In genomic region chr10:70785190-70785589, GRCh38 we compare ENCODE assay signal across 27 cellular contexts. TPM values are rescaled to one million over a fixed set of nuclear protein-coding genes. Genes with fewer than 3 reads are reported as not detected.
A peak's percentile ranks its signal among the peaks of the same experiment; 100 is the strongest.
DNase-seq lines count a peak whose midpoint lies in the region; ATAC-seq and TF ChIP-seq lines count a peak whose summit lies in the region.
"Had no signal": no experiment of that assay in that cellular context is flagged by ENCODE, and none has a peak within 500 bp of the region (broad histone marks: within the 10 kb centered on the region; RNA-seq: fewer than 3 reads in every experiment).

TSS of gene TBATA (minus strand) at chr10:70785377. CDS start at chr10:70783379, 1,998 bp downstream.

- DNase-seq in Daoy (ENCODE audit: low read depth): peak; percentile 15
- no peak for DNase-seq in effector memory CD8-positive, alpha-beta T cell
- no peak for DNase-seq in osteoblast (ENCODE audit: insufficient read length, low spot score, missing footprints)
- no peak for DNase-seq in DMS79 (lab: John Stamatoyannopoulos, UW)
- no peak for DNase-seq in CD14-positive monocyte (ENCODE audit: low spot score)
- no peak for DNase-seq in PC-3
- DNase-seq: activated T-cell treated with anti-CD3 and anti-CD28 coated beads for 4 hours; CD8-positive, alpha-beta memory T cell; DMS79 treated with DMSO at 0.1 percent for 48 hours; H9; hypothalamus; Kasumi-1; NCI-H1417; NCI-H526 treated with DMSO at 0.1 percent for 48 hours; OCI-M1; SHP77; stimulated activated CD4-positive, alpha-beta T cell treated with anti-CD3 and anti-CD28 coated beads, Interleukin-1b, Interleukin-23, amount 100 ng/mL, for 48 hours; stimulated activated naive CD4-positive, alpha-beta T cell; tibial artery had no signal

- no TSS peak for BruUV-seq in PC-3 (replicated peaks; lab: Mats Ljungman, UMichigan)

- H3K27me3 Mint-ChIP-seq in effector memory CD8-positive, alpha-beta T cell: peaks cover 0 to 9% of the 10 kb centered on the region in 2 donors
- peaks cover 2 to 5% (median 3%) of the 10 kb centered on the region in 3 donors for H3K27me3 Mint-ChIP-seq in CD14-positive monocyte (ENCODE audit: low read depth in 3 of 3)
- H3K27me3 Mint-ChIP-seq: central memory CD8-positive, alpha-beta T cell had no signal

- POLR2A ChIA-PET in PC-3 (lab: Charles Lee; ENCODE audit: unreplicated experiment): no interaction called here

- peaks cover 51% of the 10 kb centered on the region for H3K4me1 ChIP-seq in Loucy (ENCODE audit: insufficient read depth, low read length, poor library complexity, severe bottlenecking)
- H3K4me1 ChIP-seq in osteoblast (ENCODE audit: insufficient read depth, low read length): peaks cover 6% of the 10 kb centered on the region
- no peaks in the 10 kb centered on the region for H3K4me1 ChIP-seq in PC-3 (ENCODE audit: insufficient read depth, low read length)
- H3K4me1 ChIP-seq: tibial artery had no signal

- H3K9me3 Mint-ChIP-seq in effector memory CD8-positive, alpha-beta T cell: no peaks in the 10 kb centered on the region
- H3K9me3 Mint-ChIP-seq in CD14-positive monocyte: no peaks in the 10 kb centered on the region
- H3K9me3 Mint-ChIP-seq: CD8-positive, alpha-beta memory T cell; central memory CD8-positive, alpha-beta T cell; H9; nephron had no signal

- no peaks in the 10 kb centered on the region for H3K36me3 Mint-ChIP-seq in effector memory CD8-positive, alpha-beta T cell (ENCODE audit: insufficient read depth)
- H3K36me3 Mint-ChIP-seq in CD14-positive monocyte: no peaks in the 10 kb centered on the region
- H3K36me3 Mint-ChIP-seq: CD8-positive, alpha-beta memory T cell had no signal

- H3K79me2 ChIP-seq in Loucy (ENCODE audit: insufficient read depth, low read length) (no peaks in the 10 kb centered on the region), osteoblast (ENCODE audit: insufficient read depth, low read length) (no peaks in the 10 kb centered on the region), PC-3 (ENCODE audit: low read length) (no peaks in the 10 kb centered on the region)

- H3K27ac Mint-ChIP-seq in effector memory CD8-positive, alpha-beta T cell: no peak within 1 kb of the TSS
- peak within 1 kb of the TSS in 1 of 7 donors; percentile 72 for H3K27ac Mint-ChIP-seq in CD14-positive monocyte

- H3K4me3 Mint-ChIP-seq in effector memory CD8-positive, alpha-beta T cell: no peak within 1 kb of the TSS
- peak within 1 kb of the TSS in 1 of 2 donors; percentile 15 for H3K4me3 Mint-ChIP-seq in CD14-positive monocyte
- H3K4me3 Mint-ChIP-seq: central memory CD8-positive, alpha-beta T cell; H9; nephron had no signal

- H3K9me2 ChIP-seq in Loucy (replicated peaks; ENCODE audit: low read depth, low read length) (no peaks in the 10 kb centered on the region), PC-3 (replicated peaks; ENCODE audit: low read length) (no peaks in the 10 kb centered on the region)

- H3K4me2 ChIP-seq in Loucy (ENCODE audit: low read depth, low read length, poor library complexity, severe bottlenecking): peak within 1 kb of the TSS; percentile 55
- H3K4me2 ChIP-seq in osteoblast (ENCODE audit: insufficient read depth, low read length): no peak within 1 kb of the TSS
- H3K4me2 ChIP-seq in PC-3 (ENCODE audit: low read length): no peak within 1 kb of the TSS

- H3K27me3 ChIP-seq in Loucy (ENCODE audit: insufficient read depth, low read length, poor library complexity, severe bottlenecking) (no peaks in the 10 kb centered on the region), osteoblast (ENCODE audit: insufficient read depth, low read length) (peaks cover 24% of the 10 kb centered on the region), PC-3 (ENCODE audit: low read length) (0 out of 2 replicates have a peak, but pooled peaks cover 3% of the 10 kb centered on the region)
- H3K27me3 ChIP-seq: tibial artery had no signal

- no peak for TF ChIP-seq CTCF in Loucy (conservative IDR thresholded peaks at IDR 0.05; ENCODE audit: low read length)
- no peak for TF ChIP-seq CTCF in osteoblast (IDR thresholded peaks at IDR 0.05; ENCODE audit: extremely low read depth, low read depth, low read length)
- TF ChIP-seq CTCF in CD14-positive monocyte (IDR thresholded peaks at IDR 0.05): no peak
- TF ChIP-seq CTCF in PC-3 (conservative IDR thresholded peaks at IDR 0.05; ENCODE audit: low read depth, low read length): no peak

- no peak within 1 kb of the TSS for H2AFZ ChIP-seq in Loucy (ENCODE audit: low read length)
- peak within 1 kb of the TSS; percentile 32 for H2AFZ ChIP-seq in osteoblast (ENCODE audit: low read length)
- no peak within 1 kb of the TSS for H2AFZ ChIP-seq in PC-3 (ENCODE audit: low read length)

- H3F3A ChIP-seq in Loucy (ENCODE audit: low read depth): no peaks in the 10 kb centered on the region; the same call in 1 of the 2 replicates
- H3F3A ChIP-seq in PC-3 (ENCODE audit: low read length, unreplicated experiment): no peaks in the 10 kb centered on the region

- CTCF ChIA-PET in PC-3 (lab: Charles Lee): no interaction called here

- no peaks in the 10 kb centered on the region for H3K9me3 ChIP-seq in Loucy (ENCODE audit: insufficient read depth, low read depth, low read length)
- no peaks in the 10 kb centered on the region for H3K9me3 ChIP-seq in osteoblast (ENCODE audit: low read depth, low read length)
- peaks cover 12% of the 10 kb centered on the region for H3K9me3 ChIP-seq in PC-3 (ENCODE audit: low read length)
- H3K9me3 ChIP-seq: tibial artery had no signal

- ATAC-seq in effector memory CD8-positive, alpha-beta T cell (replicated peaks): peak; percentile 52
- ATAC-seq in GM19324 (IDR thresholded peaks at IDR 0.05; ENCODE audit: low FRiP score, unreplicated experiment) (no peak), PC-3 (no peak)

- H4K20me1 ChIP-seq in Loucy (ENCODE audit: insufficient read depth, low read length, poor library complexity, severe bottlenecking) (no peaks in the 10 kb centered on the region), osteoblast (ENCODE audit: insufficient read depth, low read length) (no peaks in the 10 kb centered on the region), PC-3 (ENCODE audit: low read length) (no peaks in the 10 kb centered on the region)

- peak within 1 kb of the TSS; percentile 21 for H3K4me3 ChIP-seq in Loucy (ENCODE audit: low read length, poor library complexity, severe bottlenecking)
- no peak within 1 kb of the TSS for H3K4me3 ChIP-seq in osteoblast (ENCODE audit: insufficient read depth, low read length)
- no peak within 1 kb of the TSS for H3K4me3 ChIP-seq in PC-3 (ENCODE audit: low read length)
- H3K4me3 ChIP-seq: tibial artery had no signal

- H3K36me3 ChIP-seq in Loucy (ENCODE audit: insufficient read depth, low read length) (no peaks in the 10 kb centered on the region), osteoblast (ENCODE audit: insufficient read depth, low read length) (no peaks in the 10 kb centered on the region), PC-3 (ENCODE audit: low read depth, low read length) (no peaks in the 10 kb centered on the region)
- H3K36me3 ChIP-seq: tibial artery had no signal

- H3K4me1 Mint-ChIP-seq in effector memory CD8-positive, alpha-beta T cell (ENCODE audit: low read depth in 2 of 2): peaks cover 13 to 14% of the 10 kb centered on the region in 2 donors
- peaks cover 22% of the 10 kb centered on the region for H3K4me1 Mint-ChIP-seq in CD14-positive monocyte
- H3K4me1 Mint-ChIP-seq: central memory CD8-positive, alpha-beta T cell; H9 had no signal

- no peak within 1 kb of the TSS for H3K27ac ChIP-seq in osteoblast (ENCODE audit: low read depth, low read length)
- H3K27ac ChIP-seq in PC-3 (ENCODE audit: low read length): no peak within 1 kb of the TSS
- H3K27ac ChIP-seq: tibial artery had no signal

- intact Hi-C loops in CD14-positive monocyte (cut with micrococcal nuclease): no loop called here
- intact Hi-C loops in PC-3 (cut with micrococcal nuclease): no loop called here

- H3K9ac ChIP-seq in Loucy (ENCODE audit: low read depth, low read length, poor library complexity, severe bottlenecking) (peak within 1 kb of the TSS; percentile 8), PC-3 (ENCODE audit: low read length) (no peak within 1 kb of the TSS)

RNA-seq across cellular contexts. Expression of gene TBATA, which starts in this region (rescaled TPM):
- not detected in 2 replicates for total RNA-seq in Daoy (2014; rRNA removed; shearing (Covaris generic))
- total RNA-seq in osteoblast: not detected in 2 replicates
- not detected for polyA plus RNA-seq in CD14-positive monocyte
- total RNA-seq in PC-3 (2014; rRNA removed): not detected in 2 replicates
- total RNA-seq: CD8-positive, alpha-beta memory T cell; epithelial cell of proximal tubule; frontal cortex; H9; kidney epithelial cell; T-helper 1 cell treated with Interleukin-12 subunit alpha and Interleukin-12 subunit beta and Interleukin-4 antibody, amounts not matched to agents 30 ng/mL and 1 ng/mL, for 36 hours had no signal
- polyA plus RNA-seq: CD8-positive, alpha-beta memory T cell had no signal

Comparison
In these comparisons a context has a peak if more than half of its experiments do, and no peak if none do; other contexts are left out.
1. Peak in DNase-seq in Daoy; RNA of the gene not detected or under 1 TPM.